ENCODE assay signal across 14 cellular contexts in genomic region chr7:81285142-81285871, GRCh38.
A peak's percentile ranks its signal among the peaks of the same experiment; 100 is the strongest.
DNase-seq lines count a peak whose midpoint lies in the region; ATAC-seq and TF ChIP-seq lines count a peak whose summit lies in the region.
"Had no signal": no experiment of that assay in that cellular context is flagged by ENCODE, and none has a peak within 500 bp of the region (broad histone marks: within the 10 kb centered on the region; RNA-seq: fewer than 3 reads in every experiment).

No MANE protein-coding gene starts in this region.

- H3K4me3 ChIP-seq in AG04449 (ENCODE audit: low read depth, low read length) (no peak overlapping the region), adipocyte (ENCODE audit: low read length) (no peak overlapping the region), foreskin fibroblast (ENCODE audit: low read depth in 1 of 2, low read length in 2 of 2) (no peak overlapping the region)
- H3K4me3 ChIP-seq: SK-N-MC, upper lobe of left lung had no signal

- H3K27me3 ChIP-seq in adipocyte (replicated peaks; ENCODE audit: control insufficient read depth, insufficient read depth, low read length) = no peaks in the 10 kb centered on the region
- H3K27me3 ChIP-seq: upper lobe of left lung had no signal

- H3K9me3 ChIP-seq in adipocyte (ENCODE audit: control insufficient read depth, low read length) = no peaks in the 10 kb centered on the region
- H3K9me3 ChIP-seq: upper lobe of left lung had no signal

- no peaks in the 10 kb centered on the region for H3K36me3 ChIP-seq in adipocyte (ENCODE audit: control insufficient read depth, insufficient read depth, low read length, severe bottlenecking)
- H3K36me3 ChIP-seq: upper lobe of left lung had no signal

- CTCF ChIA-PET in AG04449 (lab: Yijun Ruan, JAX) = interaction anchor here (0.6 to 1.7 kb wide), 3 partner anchors 14 to 368 kb away, joined by 3 read pairs; no protein-coding TSS in a partner anchor

- DNase-seq in AG04449 (ENCODE audit: low read depth, low spot score) (peak; percentile 69), HS-27A (ENCODE audit: low read depth) (peak; percentile 52), adipocyte (ENCODE audit: low read depth) (peak; percentile 86), foreskin fibroblast (peak; percentile 76 to 80), NCI-H187 (lab: John Stamatoyannopoulos, UW) (no peak), NCI-H128 (lab: John Stamatoyannopoulos, UW; ENCODE audit: unreplicated experiment) (no peak), cardiac septum (ENCODE audit: low spot score) (no peak)
- DNase-seq: NCI-H510A; stimulated activated CD8-positive, alpha-beta memory T cell treated with anti-CD3 and anti-CD28 coated beads, Interleukin-4, amount 100 ng/mL, for 48 hours; upper lobe of left lung had no signal

- TF ChIP-seq CTCF in AG04449 (IDR thresholded peaks at IDR 0.05; ENCODE audit: insufficient read depth, low read length, missing control alignments) = no peak
- TF ChIP-seq CTCF in foreskin fibroblast (IDR thresholded peaks at IDR 0.05; ENCODE audit: low read depth, low read length) = no peak

- peaks cover 9% of the 10 kb centered on the region for H3K4me1 ChIP-seq in adipocyte (ENCODE audit: control insufficient read depth, insufficient read depth, low read length)
- H3K4me1 ChIP-seq: upper lobe of left lung had no signal

- intact Hi-C loops in cardiac septum (cut with DNase I) = no loop called here

- POLR2A ChIA-PET in AG04449 (lab: Yijun Ruan, JAX) = interaction anchor here (0.6 kb wide), 1 partner anchor 14 kb away, joined by 3 read pairs; no protein-coding TSS in a partner anchor

- no peak for ATAC-seq in HG03108 (IDR thresholded peaks at IDR 0.05; ENCODE audit: unreplicated experiment)
- ATAC-seq: activated T-helper 17 cell treated with anti-CD3 and anti-CD28 coated beads, Interleukin-2, amount 50 U/mL, for 72 hours; left lobe of liver had no signal

- no peak overlapping the region for H3K9ac ChIP-seq in adipocyte (ENCODE audit: low read length)

Comparison
In these comparisons a context has a peak if more than half of its experiments do, and no peak if none do; other contexts are left out.
1. DNase-seq: peak in AG04449 (single experiment), HS-27A (single experiment), adipocyte (single experiment) and foreskin fibroblast (2 of 2); none in NCI-H187 (0 of 2), NCI-H128 (single experiment) and cardiac septum (single experiment).